ENCODE assay signal across 33 cellular contexts in genomic region chr14:84446250-84446649, GRCh38.
"Had no signal": no experiment of that assay in that cellular context is flagged by ENCODE, and none has a peak within 500 bp of the region (broad histone marks: within the 10 kb centered on the region; RNA-seq: fewer than 3 reads in every experiment).

No MANE protein-coding gene starts in this region.

- H3K4me2 ChIP-seq: KMS-11 had no signal

- H3K9ac ChIP-seq: KMS-11 had no signal

- H3K36me3 ChIP-seq: MG63 had no signal

- DNase-seq: Karpas-422, Kasumi-1, MG63, MM.1S, MV-4-11, NCI-H1092, NCI-H1092 treated with DMSO at 0.1 percent for 48 hours, NCI-H1105, NCI-H1105 treated with DMSO at 0.1 percent for 48 hours, NCI-H1417, NCI-H1417 treated with DMSO at 0.1 percent for 48 hours, NCI-H1436, NCI-H1436 treated with DMSO at 0.1 percent for 48 hours, NCI-H146, NCI-H1694, NCI-H1694 treated with DMSO at 0.1 percent for 48 hours, NCI-H187, NCI-H187 treated with DMSO at 0.1 percent for 48 hours, NCI-H1930, NCI-H2029, NCI-H2029 treated with DMSO at 0.1 percent for 48 hours, NCI-H2081, NCI-H2081 treated with DMSO at 0.1 percent for 48 hours, NCI-H2107, NCI-H2171, NCI-H2171 treated with DMSO at 0.1 percent for 48 hours, NCI-H2227 treated with DMSO at 0.1 percent for 48 hours, NCI-H226, NCI-H345, NCI-H446, NCI-H446 treated with DMSO at 0.1 percent for 48 hours, NCI-H510A had no signal

- H3K27me3 ChIP-seq: MG63 had no signal

- H3K27ac ChIP-seq: KMS-11 had no signal

- H3K4me3 ChIP-seq: MG63 had no signal

- H3K9me3 ChIP-seq: MG63 had no signal
